ENCODE assay signal across 1 cellular context in genomic region chr14:103562385-103563088, GRCh38.
TF ChIP-seq lines count a peak whose summit lies in the region.

Gene BAG5, minus strand, starts transcription at chr14:103562657. Its CDS starts 1,493 bp downstream, at chr14:103561164.
Gene COA8, plus strand, starts transcription at chr14:103562960. Its CDS starts 42 bp downstream, at chr14:103563002.

TF ChIP-seq in Ishikawa, 13 proteins besides CTCF, POLR2A, EP300 and RAD21 (continued from another document):
- peak; percentile 71 for TF ChIP-seq MAX (IDR thresholded peaks at IDR 0.05)
- TF ChIP-seq FOXM1 (IDR thresholded peaks at IDR 0.05; ENCODE audit: borderline replicate concordance, low read depth): no peak
- TF ChIP-seq ZBTB7A (IDR thresholded peaks at IDR 0.05; ENCODE audit: low read depth): peak; percentile 87
- TF ChIP-seq YY1 (IDR thresholded peaks at IDR 0.05; ENCODE audit: low read depth): peak; percentile 50; the same call in 1 of the 2 replicates
